ENCODE assay signal across 18 cellular contexts in the genomic region with DNA sequence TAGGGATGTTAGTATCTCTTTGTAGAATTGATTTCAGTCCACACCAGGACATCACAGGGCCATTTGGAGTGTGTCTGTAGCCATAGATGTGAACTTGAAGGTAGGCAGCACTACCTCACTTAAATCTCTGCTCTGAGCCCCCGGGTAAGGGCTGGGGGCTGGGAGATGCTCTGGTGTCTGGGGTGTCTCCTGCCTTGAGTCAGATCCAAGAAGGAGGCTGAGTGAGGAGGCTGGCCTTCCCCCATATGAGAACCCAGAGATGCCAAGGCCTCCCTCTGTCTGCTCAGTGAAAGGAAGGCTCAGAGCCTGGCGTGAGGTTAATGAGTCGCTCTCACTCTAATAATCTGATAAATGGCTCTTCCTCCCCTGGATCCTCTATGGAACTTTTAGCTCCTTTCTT.
A peak's percentile ranks its signal among the peaks of the same experiment; 100 is the strongest.
DNase-seq lines count a peak whose midpoint lies in the region; TF ChIP-seq lines count a peak whose summit lies in the region.
"Had no signal": no experiment of that assay in that cellular context is flagged by ENCODE, and none has a peak within 500 bp of the region (broad histone marks: within the 10 kb centered on the region; RNA-seq: fewer than 3 reads in every experiment).

No MANE protein-coding gene starts in this region.

- no peak overlapping the region for H3K4me2 ChIP-seq in mesendoderm (ENCODE audit: low read length)
- H3K4me2 ChIP-seq in osteoblast (ENCODE audit: insufficient read depth, low read length), result no peak overlapping the region
- H3K4me2 ChIP-seq: BLaER1 had no signal

- no peaks in the 10 kb centered on the region for H3K79me1 ChIP-seq in mesendoderm (ENCODE audit: low read length)

- no peak overlapping the region for H2BK5ac ChIP-seq in mesendoderm (ENCODE audit: low read length)

- no peak overlapping the region for H3K4me3 ChIP-seq in endodermal cell (ENCODE audit: low read length)
- no peak overlapping the region for H3K4me3 ChIP-seq in mesendoderm (ENCODE audit: low read length)
- H3K4me3 ChIP-seq in osteoblast (ENCODE audit: insufficient read depth, low read length), result no peak overlapping the region
- H3K4me3 ChIP-seq: BLaER1 had no signal

- no peak overlapping the region for H3K4ac ChIP-seq in mesendoderm (ENCODE audit: low read depth, low read length)

- H3K4me3 Mint-ChIP-seq in endodermal cell, result no peak overlapping the region
- H3K4me3 Mint-ChIP-seq: CD14-positive monocyte; CD4-positive, alpha-beta T cell; CD8-positive, alpha-beta T cell had no signal

- H4K20me1 ChIP-seq in osteoblast (ENCODE audit: insufficient read depth, low read length), result no peaks in the 10 kb centered on the region

- peak; percentile 33 for DNase-seq in endodermal cell
- no peak for DNase-seq in mesendoderm
- DNase-seq in osteoblast (ENCODE audit: insufficient read length, low spot score, missing footprints), result peak; percentile 76
- no peak for DNase-seq in CD1c-positive myeloid dendritic cell (ENCODE audit: extremely low spot score)
- DNase-seq in activated CD8-positive, alpha-beta memory T cell treated with anti-CD3 and anti-CD28 coated beads, Interleukin-2, amount 50 U/mL, for 48 hours, result no peak
- DNase-seq in NCI-H2196 (lab: John Stamatoyannopoulos, UW; ENCODE audit: unreplicated experiment), result no peak
- DNase-seq: 8988T; ACHN; BE2C; C1 segment of cervical spinal cord; Caco-2; Calu3; CD4-positive, alpha-beta T cell; CD8-positive, alpha-beta T cell; DMS79 treated with DMSO at 0.1 percent for 48 hours; GF-D8 had no signal

- 79 to 91% methylated on average over 2 to 3 of the region's 3 CpGs for WGBS in endodermal cell (ENCODE audit: insufficient coverage in 1 of 2, insufficient read length in 1 of 2), 2 experiments
- WGBS in mesendoderm (ENCODE audit: extremely low coverage, insufficient coverage, low lambda C conversion rate), result no CpG with 5 or more reads among the region's 3 CpGs

- peaks cover 23% of the 10 kb centered on the region for H3K4me1 Mint-ChIP-seq in endodermal cell
- H3K4me1 Mint-ChIP-seq: CD14-positive monocyte had no signal

- H3K9me3 Mint-ChIP-seq in endodermal cell, result no peaks in the 10 kb centered on the region
- H3K9me3 Mint-ChIP-seq: CD8-positive, alpha-beta T cell had no signal

- H2AK5ac ChIP-seq in mesendoderm (ENCODE audit: low read length), result no peak overlapping the region

- no peak overlapping the region for H3K9ac ChIP-seq in endodermal cell (ENCODE audit: extremely low read depth, low read length, poor library complexity, severe bottlenecking)
- no peak overlapping the region for H3K9ac ChIP-seq in mesendoderm (ENCODE audit: low read length)
- H3K9ac ChIP-seq: BLaER1 had no signal

- no peaks in the 10 kb centered on the region for H3K79me2 ChIP-seq in mesendoderm (ENCODE audit: control insufficient read depth, insufficient read depth, low read length)
- no peaks in the 10 kb centered on the region for H3K79me2 ChIP-seq in osteoblast (ENCODE audit: insufficient read depth, low read length)

- no peaks in the 10 kb centered on the region for H3K36me3 Mint-ChIP-seq in endodermal cell (ENCODE audit: low read depth)
- H3K36me3 Mint-ChIP-seq: CD14-positive monocyte; CD8-positive, alpha-beta T cell had no signal

- TF ChIP-seq CTCF in endodermal cell (conservative IDR thresholded peaks at IDR 0.05), result no peak
- no peak for TF ChIP-seq CTCF in osteoblast (IDR thresholded peaks at IDR 0.05; ENCODE audit: extremely low read depth, low read depth, low read length)

- H2BK15ac ChIP-seq in mesendoderm (replicated peaks; ENCODE audit: low read depth), result no peak overlapping the region

- H3K9me3 ChIP-seq in endodermal cell (ENCODE audit: control insufficient read depth, low read length) (no peaks in the 10 kb centered on the region), osteoblast (ENCODE audit: low read depth, low read length) (no peaks in the 10 kb centered on the region)
- H3K9me3 ChIP-seq: BE2C, BLaER1, Caco-2 had no signal

- no peak overlapping the region for H4K8ac ChIP-seq in mesendoderm (ENCODE audit: low read depth, low read length)

- H3K27me3 ChIP-seq in endodermal cell (ENCODE audit: control insufficient read depth, insufficient read depth, low read length, poor library complexity, severe bottlenecking) (peaks cover 32% of the 10 kb centered on the region), mesendoderm (ENCODE audit: insufficient read depth, low read length, poor library complexity) (no peaks in the 10 kb centered on the region), osteoblast (ENCODE audit: insufficient read depth, low read length) (peaks cover 34% of the 10 kb centered on the region)
- H3K27me3 ChIP-seq: BE2C had no signal

- no peaks in the 10 kb centered on the region for H3K36me3 ChIP-seq in endodermal cell (ENCODE audit: control insufficient read depth, insufficient read depth, low read length)
- H3K36me3 ChIP-seq in mesendoderm (ENCODE audit: control insufficient read depth, insufficient read depth, low read length), result no peaks in the 10 kb centered on the region
- no peaks in the 10 kb centered on the region for H3K36me3 ChIP-seq in osteoblast (ENCODE audit: insufficient read depth, low read length)
- H3K36me3 ChIP-seq: BE2C, BLaER1 had no signal

- H3K27me3 Mint-ChIP-seq in endodermal cell (ENCODE audit: insufficient read depth), result peaks cover 38% of the 10 kb centered on the region

- H3K23ac ChIP-seq in mesendoderm (ENCODE audit: low read length), result no peak overlapping the region

- H3K4me1 ChIP-seq in endodermal cell (ENCODE audit: control insufficient read depth, insufficient read depth, low read length) (peaks cover 15% of the 10 kb centered on the region), mesendoderm (ENCODE audit: control insufficient read depth, low read depth, low read length) (peaks cover 25% of the 10 kb centered on the region), osteoblast (ENCODE audit: insufficient read depth, low read length) (no peaks in the 10 kb centered on the region)
- H3K4me1 ChIP-seq: BE2C, BLaER1, Caco-2 had no signal

- no peak overlapping the region for H4K5ac ChIP-seq in mesendoderm (ENCODE audit: low read length)

- no peak overlapping the region for H2AFZ ChIP-seq in osteoblast (ENCODE audit: low read length)

- peak overlapping the region; percentile 0 for H3K56ac ChIP-seq in mesendoderm (ENCODE audit: low read length)

- H3K18ac ChIP-seq in mesendoderm (ENCODE audit: low read length), result no peak overlapping the region

- no peak overlapping the region for H2BK120ac ChIP-seq in mesendoderm (ENCODE audit: low read depth, low read length)

- no peak overlapping the region for H3K27ac Mint-ChIP-seq in endodermal cell
- H3K27ac Mint-ChIP-seq: CD14-positive monocyte; CD4-positive, alpha-beta T cell; CD8-positive, alpha-beta T cell had no signal

- no peak overlapping the region for H3K27ac ChIP-seq in endodermal cell (ENCODE audit: low read depth, low read length)
- no peak overlapping the region for H3K27ac ChIP-seq in mesendoderm (ENCODE audit: low read depth, low read length)
- no peak overlapping the region for H3K27ac ChIP-seq in osteoblast (ENCODE audit: low read depth, low read length)
- H3K27ac ChIP-seq: BLaER1 had no signal

Comparison
In these comparisons a context has a peak if more than half of its experiments do, and no peak if none do; other contexts are left out.
1. DNase-seq: peak in endodermal cell (single experiment) and osteoblast (single experiment); none in mesendoderm (single experiment), CD1c-positive myeloid dendritic cell (single experiment), activated CD8-positive, alpha-beta memory T cell treated with anti-CD3 and anti-CD28 coated beads, Interleukin-2, amount 50 U/mL, for 48 hours (single experiment) and NCI-H2196 (single experiment).